ENCODE assay signal across 8 cellular contexts in genomic region chr3:120743081-120743365, GRCh38. TPM values are rescaled to one million over a fixed set of nuclear protein-coding genes. Genes with fewer than 3 reads are reported as not detected.
A peak's percentile ranks its signal among the peaks of the same experiment; 100 is the strongest.
DNase-seq lines count a peak whose midpoint lies in the region; ATAC-seq and TF ChIP-seq lines count a peak whose summit lies in the region.

No MANE protein-coding gene starts in this region.

- no peaks in the 10 kb centered on the region for H4K20me1 ChIP-seq in IMR-90 (ENCODE audit: insufficient read depth, low read length)

- peak overlapping the region; percentile 71 for H4K91ac ChIP-seq in IMR-90 (ENCODE audit: insufficient read depth, low read depth, low read length)

- H3K36me3 ChIP-seq in BJ (ENCODE audit: control insufficient read depth, insufficient read depth, low read length) = peaks cover 2% of the 10 kb centered on the region
- no peaks in the 10 kb centered on the region for H3K36me3 ChIP-seq in IMR-90 (ENCODE audit: control insufficient read depth, insufficient read depth, low read length)
- H3K36me3 ChIP-seq in breast epithelium = no peaks in the 10 kb centered on the region

- peak overlapping the region; percentile 71 for H3K56ac ChIP-seq in IMR-90 (ENCODE audit: extremely low read depth, insufficient read depth, low read length)

- H2BK120ac ChIP-seq in IMR-90 (ENCODE audit: low read depth, low read length) = peak overlapping the region; percentile 16; the same call in 1 of the 2 replicates

- H3K14ac ChIP-seq in IMR-90 (replicated peaks; ENCODE audit: low read depth, low read length) = peak overlapping the region; percentile 72

- H3K9me1 ChIP-seq in IMR-90 (ENCODE audit: insufficient read depth, low read length) = peaks cover 5% of the 10 kb centered on the region

- no peak for ATAC-seq in IMR-90 (ENCODE audit: low read depth)
- no peak for ATAC-seq in HG03045 (IDR thresholded peaks at IDR 0.05; ENCODE audit: unreplicated experiment)

- intact Hi-C loops in IMR-90 (cut with micrococcal nuclease) (loop anchor here (2.0 kb wide), 4 partner anchors 44 to 182 kb away; partner anchors contain the start of gene NDUFB4), breast epithelium (cut with DNase I; ENCODE audit: low total_unique reads) (no loop called here)

- peak overlapping the region; percentile 74 for H3K9ac ChIP-seq in IMR-90 (ENCODE audit: low read depth, low read length)

- H3K27me3 ChIP-seq in BJ (ENCODE audit: control insufficient read depth, insufficient read depth, low read length) = no peaks in the 10 kb centered on the region
- no peaks in the 10 kb centered on the region for H3K27me3 ChIP-seq in IMR-90 (ENCODE audit: control insufficient read depth, insufficient read depth, low read length)
- H3K27me3 ChIP-seq in breast epithelium = no peaks in the 10 kb centered on the region
- no peaks in the 10 kb centered on the region for H3K27me3 ChIP-seq in mononuclear cell (ENCODE audit: insufficient read depth, low read length)

- CTCF ChIA-PET in BJ (lab: Yijun Ruan, JAX) (interaction anchor here (0.6 to 2.4 kb wide), 2 partner anchors 52 to 176 kb away, joined by 4 to 9 read pairs; no protein-coding TSS in a partner anchor), IMR-90 (lab: Yijun Ruan, JAX) (interaction anchor here (0.6 to 1.7 kb wide), 3 partner anchors 22 to 184 kb away, joined by 3 to 4 read pairs (median 3); no protein-coding TSS in a partner anchor)

- peak overlapping the region; percentile 71 to 89 for H4K8ac ChIP-seq in IMR-90 (ENCODE audit: low read depth in 2 of 2, low read length in 2 of 2)

- peaks cover 34 to 48% of the 10 kb centered on the region in 2 experiments for H3K79me1 ChIP-seq in IMR-90 (ENCODE audit: low read depth in 1 of 2, low read length in 2 of 2)

- H3K27ac ChIP-seq in IMR-90 (ENCODE audit: insufficient read depth, low read length) (peak overlapping the region; percentile 61), breast epithelium (peak overlapping the region; percentile 98 to 99)

- no peaks in the 10 kb centered on the region for H3K9me3 ChIP-seq in IMR-90 (ENCODE audit: control insufficient read depth, insufficient read depth, low read length)
- peaks cover 0 to 3% of the 10 kb centered on the region in 2 donors for H3K9me3 ChIP-seq in breast epithelium
- H3K9me3 ChIP-seq in mononuclear cell (ENCODE audit: low read depth, low read length) = no peaks in the 10 kb centered on the region

- peak overlapping the region; percentile 84 for H2AFZ ChIP-seq in IMR-90 (replicated peaks; ENCODE audit: low read length, poor library complexity)

- peak overlapping the region; percentile 78 for H3K23ac ChIP-seq in IMR-90 (ENCODE audit: low read depth, low read length)

- TF ChIP-seq RAD21 in IMR-90 (IDR thresholded peaks at IDR 0.05; ENCODE audit: low read length) = no peak

- TF ChIP-seq POLR2A in IMR-90 (IDR thresholded peaks at IDR 0.05; ENCODE audit: low read depth, low read length) = no peak
- TF ChIP-seq POLR2A in breast epithelium (IDR thresholded peaks at IDR 0.05) = no peak

- H3K4me3 ChIP-seq in BJ (ENCODE audit: low read depth, low read length) (peak overlapping the region; percentile 71), IMR-90 (ENCODE audit: insufficient read depth, low read depth, low read length) (peak overlapping the region; percentile 61), breast epithelium (peak overlapping the region; percentile 69 to 97 (median 91)), mononuclear cell (ENCODE audit: low read length) (peak overlapping the region; percentile 84)

- peak overlapping the region; percentile 23 for H4K5ac ChIP-seq in IMR-90 (ENCODE audit: low read depth, low read length)

- H3K4me2 ChIP-seq in IMR-90 (ENCODE audit: low read depth, low read length) = peak overlapping the region; percentile 70

- peak overlapping the region; percentile 69 for H3K4ac ChIP-seq in IMR-90 (ENCODE audit: low read depth, low read length)

- peak overlapping the region; percentile 62 for H2AK9ac ChIP-seq in IMR-90 (replicated peaks; ENCODE audit: low read depth, low read length, poor library complexity)

- 0 out of 3 replicates have a peak overlapping the region, but pooled peaks have one; percentile 33 for H2BK15ac ChIP-seq in IMR-90 (ENCODE audit: low read depth, low read length)

- DNase-seq in BJ (ENCODE audit: low read depth) = no peak
- peak; percentile 29 for DNase-seq in IMR-90
- DNase-seq in breast epithelium (ENCODE audit: low spot score in 2 of 2) = no peak
- DNase-seq in HK-2 (ENCODE audit: unreplicated experiment) = no peak
- DNase-seq in DMS114 treated with DMSO at 0.1 percent for 48 hours (lab: John Stamatoyannopoulos, UW; ENCODE audit: unreplicated experiment) = no peak
- no peak for DNase-seq in ecto neural progenitor cell (ENCODE audit: low spot score)

- H3K4me1 ChIP-seq in IMR-90 (ENCODE audit: control insufficient read depth, insufficient read depth, low read length) (peaks cover 4% of the 10 kb centered on the region), breast epithelium (peaks cover 0 to 12% of the 10 kb centered on the region in 2 donors), mononuclear cell (ENCODE audit: insufficient read depth, low read length) (peaks cover 23% of the 10 kb centered on the region)

- peak overlapping the region; percentile 53 for H2BK5ac ChIP-seq in IMR-90 (ENCODE audit: low read depth, low read length, poor library complexity, severe bottlenecking)

- H3K18ac ChIP-seq in IMR-90 (ENCODE audit: low read depth, low read length) = no peak overlapping the region; the same call in 1 of the 2 replicates

- TF ChIP-seq CTCF in BJ (IDR thresholded peaks at IDR 0.05; ENCODE audit: insufficient read depth, low read depth, low read length) (no peak), IMR-90 (conservative IDR thresholded peaks at IDR 0.05; ENCODE audit: low read depth, low read length) (no peak), breast epithelium (IDR thresholded peaks at IDR 0.05) (no peak)

- no peak overlapping the region for H2BK20ac ChIP-seq in IMR-90 (ENCODE audit: low read depth, low read length)

- POLR2A ChIA-PET in BJ (lab: Charles Lee) (interaction anchor here (1.4 kb wide), 1 partner anchor 147 kb away, joined by 5 read pairs; the partner anchor contains the start of gene NDUFB4), IMR-90 (lab: Charles Lee; ENCODE audit: unreplicated experiment) (interaction anchor here (0.6 kb wide), 1 partner anchor 143 kb away, joined by 6 read pairs; no protein-coding TSS in a partner anchor)

- WGBS in IMR-90 (ENCODE audit: extremely low coverage in 2 of 2, insufficient read length in 1 of 2), 2 experiments = no CpG with 5 or more reads among the region's 12 CpGs

- in situ Hi-C loops in IMR-90 (cut with MboI; ENCODE audit: low sequenced_read_pairs) = no loop called here

- TSS peak; percentile 75 for BruUV-seq in IMR-90 (replicated peaks; lab: Mats Ljungman, UMichigan)

- dilution Hi-C loops in IMR-90 (cut with HindIII; ENCODE audit: low sequenced_read_pairs, unreplicated experiment) = no loop called here

- peak overlapping the region; percentile 79 for H2AK5ac ChIP-seq in IMR-90 (ENCODE audit: low read depth, low read length)

TF ChIP-seq in IMR-90, 13 proteins besides CTCF, POLR2A, EP300 and RAD21:
- TF ChIP-seq RFX5 (IDR thresholded peaks at IDR 0.05; ENCODE audit: low read depth, low read length) (no peak), SMC3 (IDR thresholded peaks at IDR 0.05; ENCODE audit: low read depth, low read length) (no peak), NFE2L2 (IDR thresholded peaks at IDR 0.05; ENCODE audit: low read depth, low read length) (no peak), RCOR1 (IDR thresholded peaks at IDR 0.05; ENCODE audit: insufficient replicate concordance, low read length) (no peak), CHD1 (IDR thresholded peaks at IDR 0.05; ENCODE audit: low read depth, low read length) (no peak), USF2 (IDR thresholded peaks at IDR 0.05; ENCODE audit: low read depth, low read length) (no peak), CEBPB (IDR thresholded peaks at IDR 0.05; ENCODE audit: low read depth, low read length) (no peak), FOS (IDR thresholded peaks at IDR 0.05; ENCODE audit: low read depth, low read length) (no peak), MAZ (IDR thresholded peaks at IDR 0.05; ENCODE audit: borderline replicate concordance, low read depth, low read length) (no peak), BHLHE40 (IDR thresholded peaks at IDR 0.05; ENCODE audit: low read depth, low read length) (no peak), MXI1 (IDR thresholded peaks at IDR 0.05; ENCODE audit: borderline replicate concordance, low read depth, low read length) (no peak), MAFK (IDR thresholded peaks at IDR 0.05; ENCODE audit: low read depth, low read length) (no peak)

RNA-seq across cellular contexts. Expression of gene GTF2E1, which starts 0.5 kb away (rescaled TPM):
- polyA plus RNA-seq in BJ (2011; rRNA removed) (8.1 and 11.0 TPM in 2 replicates), IMR-90 (2012; rRNA removed) (6.6 and 8.2 TPM in 2 replicates)
- 13.5 and 17.1 TPM in 2 replicates for polyA minus RNA-seq in BJ (2011; rRNA and poly(A)+ RNA removed)
- total RNA-seq in IMR-90 (2012; rRNA removed) (18.5 and 26.9 TPM in 2 replicates), breast epithelium (10 to 100 TPM in 2 of 3 donors, 1 to 10 TPM in 1; 9.9 to 13.4 (median 12.7) TPM), mononuclear cell (7.9 TPM)
- 2.1 and 4.4 TPM in 2 replicates for polyA plus RNA-seq in IMR-90 (2012; cell fraction: cytosol; rRNA removed)
- 1.7 and 4.9 TPM in 2 replicates for polyA plus RNA-seq in IMR-90 (2012; cell fraction: nucleus; rRNA removed; ENCODE audit: low replicate concordance)

RNA-seq across cellular contexts. Expression of gene RABL3, which starts 0.7 kb away (rescaled TPM):
- polyA plus RNA-seq in BJ (2011; rRNA removed) = 2.6 and 5.8 TPM in 2 replicates
- 2.2 and 2.7 TPM in 2 replicates for polyA minus RNA-seq in BJ (2011; rRNA and poly(A)+ RNA removed)
- 17.0 and 31.1 TPM in 2 replicates for total RNA-seq in IMR-90 (2012; rRNA removed)
- polyA plus RNA-seq in IMR-90 (2012; rRNA removed) = 4.2 and 5.3 TPM in 2 replicates
- 0.48 and 1.0 TPM in 2 replicates for polyA plus RNA-seq in IMR-90 (2012; cell fraction: cytosol; rRNA removed)
- polyA plus RNA-seq in IMR-90 (2012; cell fraction: nucleus; rRNA removed; ENCODE audit: low replicate concordance) = 0.27 and 3.6 TPM in 2 replicates
- 10 to 100 TPM; 20.6 to 35.4 (median 22.3) TPM for total RNA-seq in breast epithelium
- total RNA-seq in mononuclear cell = 13.7 TPM
